ENCODE assay signal across 9 cellular contexts in the genomic region with DNA sequence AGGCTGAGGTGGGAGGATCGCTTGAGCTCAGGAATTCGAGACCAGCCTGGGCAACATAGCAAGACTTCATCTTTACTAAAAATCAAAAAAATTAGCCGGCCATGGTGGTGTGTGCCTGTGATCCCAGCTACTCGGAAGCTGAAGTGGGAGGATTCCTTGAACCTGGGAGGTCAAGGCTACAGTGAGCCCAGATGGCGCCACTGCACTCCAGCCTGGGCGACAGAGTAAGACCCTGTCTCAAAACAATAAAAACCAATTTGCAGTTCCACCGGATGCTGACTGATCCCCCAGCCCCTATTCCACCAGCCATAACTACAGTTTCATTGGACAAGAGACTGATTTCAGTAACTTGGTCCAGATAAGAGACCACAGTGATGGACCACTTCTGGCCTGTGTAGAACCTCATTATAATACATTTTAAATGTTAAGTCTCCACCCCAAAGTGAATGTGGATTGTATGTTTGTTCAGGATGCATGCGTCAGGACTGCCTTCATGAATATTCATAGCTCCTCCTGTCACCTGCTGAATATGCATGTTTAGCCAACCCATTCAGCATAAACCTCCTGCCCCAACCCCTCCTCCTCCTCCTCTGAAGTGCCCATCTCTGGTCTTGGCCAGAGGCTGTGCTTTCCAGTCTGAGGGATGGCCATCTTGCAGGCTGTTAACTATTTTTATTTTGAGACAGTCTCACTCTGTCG. TPM values are rescaled to one million over a fixed set of nuclear protein-coding genes. Genes with fewer than 3 reads are reported as not detected.
DNase-seq lines count a peak whose midpoint lies in the region; ATAC-seq, FAIRE-seq and TF ChIP-seq lines count a peak whose summit lies in the region.
"Had no signal": no experiment of that assay in that cellular context is flagged by ENCODE, and none has a peak within 500 bp of the region (broad histone marks: within the 10 kb centered on the region; RNA-seq: fewer than 3 reads in every experiment).

No MANE protein-coding gene starts in this region.

- peaks cover 25 to 76% of the 10 kb centered on the region in 2 experiments; a peak in 4 of 5 replicates for H3K4me1 ChIP-seq in K562 (replicated peaks in 1 of 2; ENCODE audit: control insufficient read depth in 2 of 2, insufficient read depth in 2 of 2, low read length in 2 of 2)

- H3K4me3 Mint-ChIP-seq in activated CD8-positive, alpha-beta memory T cell treated with anti-CD3 and anti-CD28 coated beads, Interleukin-2, amount 10 ng/mL, durations not matched to agents 7 days and 5 days, result peak overlapping the region; percentile 100
- peak overlapping the region; percentile 93 to 98 for H3K4me3 Mint-ChIP-seq in stimulated activated naive B cell treated with anti-CD40 and anti-IgM and Interleukin-4, amounts not matched to agents 10 μg/mL and 1 μg/mL and 100 μg/mL, for 72 hours

- peak overlapping the region; percentile 99 for H3K27ac Mint-ChIP-seq in activated CD8-positive, alpha-beta memory T cell treated with anti-CD3 and anti-CD28 coated beads, Interleukin-2, amount 10 ng/mL, durations not matched to agents 7 days and 5 days
- peak overlapping the region; percentile 92 for H3K27ac Mint-ChIP-seq in stimulated activated naive B cell treated with anti-CD40 and anti-IgM and Interleukin-4, amounts not matched to agents 10 μg/mL and 1 μg/mL and 100 μg/mL, for 72 hours

- no peak; a peak in 1 of 4 replicates for TF ChIP-seq RAD21 in K562 (CRISPR knock-in tag; conservative IDR thresholded peaks at IDR 0.05 in 1 of 2, IDR thresholded peaks at IDR 0.05 in 1 of 2)

- peaks cover 58% of the 10 kb centered on the region; the same call in 2 of the 3 replicates for H3K36me3 ChIP-seq in K562 (ENCODE audit: control insufficient read depth, insufficient read depth, low read length)

- H3K9ac ChIP-seq in K562 (ENCODE audit: insufficient read depth in 1 of 2, low read depth in 2 of 2, low read length in 2 of 2), result peak overlapping the region; percentile 95 to 100; a peak in 3 of 4 replicates

- H3K27ac ChIP-seq in K562 (ENCODE audit: extremely low read depth, low read depth, low read length), result peak overlapping the region; percentile 100

- no peak for TF ChIP-seq EP300 in K562 (IDR thresholded peaks at IDR 0.05; ENCODE audit: low read length)

- H4K20me1 ChIP-seq in K562 (replicated peaks; ENCODE audit: control insufficient read depth, insufficient read depth, low read length), result peaks cover 16% of the 10 kb centered on the region; the same call in 1 of the 2 replicates

- no peak for TF ChIP-seq CTCF in K562 (IDR thresholded peaks at IDR 0.05 in 2 of 3, conservative IDR thresholded peaks at IDR 0.05 in 1 of 3; ENCODE audit: insufficient read depth in 2 of 3, low read depth in 1 of 3, low read length in 3 of 3)

- H3K9me3 ChIP-seq in K562 (replicated peaks; ENCODE audit: control insufficient read depth, insufficient read depth, low read depth, low read length), result no peaks in the 10 kb centered on the region
- H3K9me3 ChIP-seq: mucosa of descending colon had no signal

- no peak for DNase-seq in activated CD8-positive, alpha-beta memory T cell treated with anti-CD3 and anti-CD28 coated beads, Interleukin-2, amount 10 ng/mL, durations not matched to agents 7 days and 5 days
- DNase-seq in activated CD8-positive, alpha-beta memory T cell treated with anti-CD3 and anti-CD28 coated beads, Interleukin-2, amount 50 U/mL, for 48 hours, result no peak
- DNase-seq in NCI-H69 (lab: John Stamatoyannopoulos, UW) (peak; percentile 16), K562 (ENCODE audit: extremely low read depth in 1 of 4, low spot score in 3 of 4) (peak in 1 of 4 experiments; percentile 65), midbrain (lab: John Stamatoyannopoulos, UW) (no peak), NK-92 (lab: John Stamatoyannopoulos, UW; ENCODE audit: unreplicated experiment) (no peak), D341Med (ENCODE audit: low spot score) (no peak)
- DNase-seq in stimulated activated naive B cell treated with anti-CD40 and anti-IgM and Interleukin-4, amounts not matched to agents 10 μg/mL and 1 μg/mL and 100 μg/mL, for 72 hours, result no peak
- DNase-seq: mucosa of descending colon had no signal

- FAIRE-seq in K562 (lab: Jason Lieb, UNC), result peak; percentile 88

- H3K4me1 Mint-ChIP-seq in activated CD8-positive, alpha-beta memory T cell treated with anti-CD3 and anti-CD28 coated beads, Interleukin-2, amount 10 ng/mL, durations not matched to agents 7 days and 5 days, result peaks cover 55% of the 10 kb centered on the region
- H3K4me1 Mint-ChIP-seq in stimulated activated naive B cell treated with anti-CD40 and anti-IgM and Interleukin-4, amounts not matched to agents 10 μg/mL and 1 μg/mL and 100 μg/mL, for 72 hours, result peaks cover 43 to 80% of the 10 kb centered on the region in 2 donors

- peaks cover 44% of the 10 kb centered on the region for H3K36me3 Mint-ChIP-seq in activated CD8-positive, alpha-beta memory T cell treated with anti-CD3 and anti-CD28 coated beads, Interleukin-2, amount 10 ng/mL, durations not matched to agents 7 days and 5 days
- peaks cover 28 to 52% of the 10 kb centered on the region in 2 donors for H3K36me3 Mint-ChIP-seq in stimulated activated naive B cell treated with anti-CD40 and anti-IgM and Interleukin-4, amounts not matched to agents 10 μg/mL and 1 μg/mL and 100 μg/mL, for 72 hours

- no peaks in the 10 kb centered on the region for H3K27me3 ChIP-seq in K562 (ENCODE audit: control insufficient read depth in 2 of 2, insufficient read depth in 2 of 2, low read length in 2 of 2)

- peaks cover 92% of the 10 kb centered on the region for H3K79me2 ChIP-seq in K562 (ENCODE audit: control insufficient read depth, insufficient read depth, low read length)

- H3K9me1 ChIP-seq in K562 (ENCODE audit: control insufficient read depth, insufficient read depth, low read length), result no peaks in the 10 kb centered on the region

- H3K27me3 Mint-ChIP-seq in activated CD8-positive, alpha-beta memory T cell treated with anti-CD3 and anti-CD28 coated beads, Interleukin-2, amount 10 ng/mL, durations not matched to agents 7 days and 5 days, result no peaks in the 10 kb centered on the region
- H3K27me3 Mint-ChIP-seq in stimulated activated naive B cell treated with anti-CD40 and anti-IgM and Interleukin-4, amounts not matched to agents 10 μg/mL and 1 μg/mL and 100 μg/mL, for 72 hours, result no peaks in the 10 kb centered on the region

- POLR2A ChIA-PET in K562 (lab: Yijun Ruan, JAX), result interaction anchor here (0.6 to 2.1 kb wide), 3 partner anchors 14 to 74 kb away, joined by 3 to 7 read pairs (median 4); no protein-coding TSS in a partner anchor

- 15% methylated on average over 9 of the region's 9 CpGs for WGBS in K562 (ENCODE audit: insufficient coverage, low coverage, missing lambda C conversion rate)

- no peak for ATAC-seq in activated CD8-positive, alpha-beta memory T cell treated with anti-CD3 and anti-CD28 coated beads, Interleukin-2, amount 10 ng/mL, durations not matched to agents 7 days and 5 days
- peak; percentile 15 for ATAC-seq in K562
- ATAC-seq in stimulated activated naive B cell treated with anti-CD40 and anti-IgM and Interleukin-4, amounts not matched to agents 10 μg/mL and 1 μg/mL and 100 μg/mL, for 72 hours (replicated peaks), result no peak
- ATAC-seq: mucosa of descending colon had no signal

- intact Hi-C loops in K562 (cut with micrococcal nuclease), result no loop called here

- in situ Hi-C loops in K562 (cut with MboI), result no loop called here

- H2AFZ ChIP-seq in K562 (ENCODE audit: low read depth, low read length), result no peak overlapping the region

- BruUV-seq in K562 (replicated peaks; lab: Mats Ljungman, UMichigan), result no TSS peak

- CTCF ChIA-PET in activated CD8-positive, alpha-beta memory T cell treated with anti-CD3 and anti-CD28 coated beads, Interleukin-2, amount 10 ng/mL, durations not matched to agents 7 days and 5 days (lab: Charles Lee), result interaction anchor here (0.9 to 12.3 kb wide), 4 partner anchors 12 to 32 kb away, joined by 3 to 144 read pairs (median 4); no protein-coding TSS in a partner anchor
- CTCF ChIA-PET in K562 (lab: Yijun Ruan, JAX; ENCODE audit: low intra/inter-chr PET ratio), result no interaction called here

- peak; percentile 19; the same call in 1 of the 2 replicates for TF ChIP-seq POLR2A in K562 (conservative IDR thresholded peaks at IDR 0.05)

- no peaks in the 10 kb centered on the region for H3K9me3 Mint-ChIP-seq in activated CD8-positive, alpha-beta memory T cell treated with anti-CD3 and anti-CD28 coated beads, Interleukin-2, amount 10 ng/mL, durations not matched to agents 7 days and 5 days (ENCODE audit: low read depth)
- H3K9me3 Mint-ChIP-seq in stimulated activated naive B cell treated with anti-CD40 and anti-IgM and Interleukin-4, amounts not matched to agents 10 μg/mL and 1 μg/mL and 100 μg/mL, for 72 hours, result no peaks in the 10 kb centered on the region

- H3K4me2 ChIP-seq in K562 (ENCODE audit: insufficient read depth, low read length), result peak overlapping the region; percentile 98

- H3K4me3 ChIP-seq in K562, result peak overlapping the region; percentile 86
- H3K4me3 ChIP-seq: mucosa of descending colon had no signal

RNA-seq across cellular contexts. Expression of gene SLBP, which starts 2.3 kb away (rescaled TPM):
- total RNA-seq in activated CD8-positive, alpha-beta memory T cell treated with anti-CD3 and anti-CD28 coated beads, Interleukin-2, amount 10 ng/mL, durations not matched to agents 7 days and 5 days, result 100 to 1,000 TPM; 133 to 137 TPM
- total RNA-seq in K562 (2011; cell fraction: chromatin; rRNA removed; ENCODE audit: low replicate concordance), result 30.7 and 52.5 TPM in 2 replicates
- total RNA-seq in K562 (2011; cell fraction: nucleolus; rRNA removed), result 27.1 and 28.9 TPM in 2 replicates
- 42.8 and 65.1 TPM in 2 replicates for total RNA-seq in K562 (2011; cell fraction: nucleoplasm; rRNA removed)
- total RNA-seq in K562 (2014; rRNA removed) (185 and 221 TPM in 2 replicates), K562 (2014; rRNA removed; fragmentation: Illumina TruSeq; extraction: Trizol) (161 and 175 TPM in 2 replicates), K562 (2015; rRNA removed; fragmentation: Illumina TruSeq; extraction: Trizol) (148 and 164 TPM in 2 replicates), K562 (2021) (123 and 128 TPM in 2 replicates)
- polyA plus RNA-seq in K562 (2011; rRNA removed) (121 and 191 TPM in 2 replicates), K562 (2014; fragmentation: Illumina TruSeq; extraction: Trizol) (171 and 214 TPM in 2 replicates), K562 (2014; fragmentation: Nextera tagmentation; extraction: Ambion mirVana) (10 to 100 TPM; 49.4 to 81.8 TPM), K562 (2014; rRNA removed) (157 and 162 TPM in 2 replicates)
- polyA plus RNA-seq in K562 (2011; cell fraction: cytosol; rRNA removed), result 86.2 and 92.0 TPM in 2 replicates
- 39.9 and 51.3 TPM in 2 replicates for polyA plus RNA-seq in K562 (2011; cell fraction: nucleus; rRNA removed)
- polyA plus RNA-seq in K562 (2012), result 91.7 and 104 TPM in 2 replicates
- polyA minus RNA-seq in K562 (2011; rRNA and poly(A)+ RNA removed), result 103 and 121 TPM in 2 replicates
- polyA minus RNA-seq in K562 (2011; cell fraction: cytosol; rRNA and poly(A)+ RNA removed), result 51.2 and 63.8 TPM in 2 replicates
- polyA minus RNA-seq in K562 (2011; cell fraction: nucleus; rRNA and poly(A)+ RNA removed), result 14.9 and 23.8 TPM in 2 replicates

RNA-seq across cellular contexts. Expression of gene TMEM129, which starts 6.7 kb away (rescaled TPM):
- 10 to 100 TPM; 22.5 to 24.7 TPM for total RNA-seq in activated CD8-positive, alpha-beta memory T cell treated with anti-CD3 and anti-CD28 coated beads, Interleukin-2, amount 10 ng/mL, durations not matched to agents 7 days and 5 days
- 25.4 and 79.9 TPM in 2 replicates for total RNA-seq in K562 (2011; cell fraction: chromatin; rRNA removed; ENCODE audit: low replicate concordance)
- 85.2 and 91.1 TPM in 2 replicates for total RNA-seq in K562 (2011; cell fraction: nucleolus; rRNA removed)
- total RNA-seq in K562 (2011; cell fraction: nucleoplasm; rRNA removed), result 51.7 and 55.1 TPM in 2 replicates
- total RNA-seq in K562 (2014; rRNA removed) (34.3 and 44.0 TPM in 2 replicates), K562 (2014; rRNA removed; fragmentation: Illumina TruSeq; extraction: Trizol) (5.8 and 7.8 TPM in 2 replicates), K562 (2015; rRNA removed; fragmentation: Illumina TruSeq; extraction: Trizol) (18.4 and 20.4 TPM in 2 replicates), K562 (2021) (40.0 and 40.3 TPM in 2 replicates)
- polyA plus RNA-seq in K562 (2011; rRNA removed) (17.9 and 28.9 TPM in 2 replicates), K562 (2014; fragmentation: Illumina TruSeq; extraction: Trizol) (18.8 and 24.3 TPM in 2 replicates), K562 (2014; fragmentation: Nextera tagmentation; extraction: Ambion mirVana) (under 1 TPM; 0.34 to 0.53 TPM), K562 (2014; rRNA removed) (42.9 and 47.2 TPM in 2 replicates)
- polyA plus RNA-seq in K562 (2011; cell fraction: cytosol; rRNA removed), result 37.3 and 93.7 TPM in 2 replicates
- 100 and 135 TPM in 2 replicates for polyA plus RNA-seq in K562 (2011; cell fraction: nucleus; rRNA removed)
- 23.2 and 37.4 TPM in 2 replicates for polyA plus RNA-seq in K562 (2012)
- 5.4 and 10.2 TPM in 2 replicates for polyA minus RNA-seq in K562 (2011; rRNA and poly(A)+ RNA removed)
- polyA minus RNA-seq in K562 (2011; cell fraction: cytosol; rRNA and poly(A)+ RNA removed), result 23.7 and 31.6 TPM in 2 replicates
- polyA minus RNA-seq in K562 (2011; cell fraction: nucleus; rRNA and poly(A)+ RNA removed), result 19.1 and 20.1 TPM in 2 replicates

RNA-seq across cellular contexts. Expression of gene TACC3, which starts 6.9 kb away (rescaled TPM):
- total RNA-seq in activated CD8-positive, alpha-beta memory T cell treated with anti-CD3 and anti-CD28 coated beads, Interleukin-2, amount 10 ng/mL, durations not matched to agents 7 days and 5 days, result 100 to 1,000 TPM; 246 to 315 TPM
- 114 and 225 TPM in 2 replicates for total RNA-seq in K562 (2011; cell fraction: chromatin; rRNA removed; ENCODE audit: low replicate concordance)
- total RNA-seq in K562 (2011; cell fraction: nucleolus; rRNA removed), result 114 and 126 TPM in 2 replicates
- total RNA-seq in K562 (2011; cell fraction: nucleoplasm; rRNA removed), result 94.5 and 103 TPM in 2 replicates
- total RNA-seq in K562 (2014; rRNA removed), result 66.3 and 80.2 TPM in 2 replicates
- 47.1 and 49.7 TPM in 2 replicates for total RNA-seq in K562 (2014; rRNA removed; fragmentation: Illumina TruSeq; extraction: Trizol)
- 52.1 and 55.6 TPM in 2 replicates for total RNA-seq in K562 (2015; rRNA removed; fragmentation: Illumina TruSeq; extraction: Trizol)
- total RNA-seq in K562 (2021), result 112 and 122 TPM in 2 replicates
- polyA plus RNA-seq in K562 (2011; rRNA removed), result 50.3 and 50.8 TPM in 2 replicates
- polyA plus RNA-seq in K562 (2011; cell fraction: cytosol; rRNA removed), result 45.2 and 61.0 TPM in 2 replicates
- 150 and 212 TPM in 2 replicates for polyA plus RNA-seq in K562 (2011; cell fraction: nucleus; rRNA removed)
- polyA plus RNA-seq in K562 (2012), result 93.9 and 100.0 TPM in 2 replicates
- 95.2 and 122 TPM in 2 replicates for polyA plus RNA-seq in K562 (2014; fragmentation: Illumina TruSeq; extraction: Trizol)
- 1 to 10 TPM; 1.9 to 2.8 TPM for polyA plus RNA-seq in K562 (2014; fragmentation: Nextera tagmentation; extraction: Ambion mirVana)
- 90.1 and 102 TPM in 2 replicates for polyA plus RNA-seq in K562 (2014; rRNA removed)
- polyA minus RNA-seq in K562 (2011; rRNA and poly(A)+ RNA removed), result 16.5 and 18.3 TPM in 2 replicates
- 37.4 and 55.6 TPM in 2 replicates for polyA minus RNA-seq in K562 (2011; cell fraction: cytosol; rRNA and poly(A)+ RNA removed)
- 40.5 and 49.1 TPM in 2 replicates for polyA minus RNA-seq in K562 (2011; cell fraction: nucleus; rRNA and poly(A)+ RNA removed)

RNA-seq across cellular contexts. Expression of gene FAM53A, which starts 30.3 kb away (rescaled TPM):
- total RNA-seq in activated CD8-positive, alpha-beta memory T cell treated with anti-CD3 and anti-CD28 coated beads, Interleukin-2, amount 10 ng/mL, durations not matched to agents 7 days and 5 days, result 1 to 10 TPM in 1 of 2 experiments, under 1 TPM in 1; 0.23 to 1.6 TPM
- 3.4 and 8.9 TPM in 2 replicates for total RNA-seq in K562 (2011; cell fraction: chromatin; rRNA removed; ENCODE audit: low replicate concordance)
- total RNA-seq in K562 (2011; cell fraction: nucleolus; rRNA removed), result 2.8 and 3.7 TPM in 2 replicates
- total RNA-seq in K562 (2011; cell fraction: nucleoplasm; rRNA removed), result 2.1 and 2.4 TPM in 2 replicates
- 1.8 and 2.6 TPM in 2 replicates for total RNA-seq in K562 (2014; rRNA removed)
- 0.76 TPM in 1 of 2 replicates, not detected in the other for total RNA-seq in K562 (2014; rRNA removed; fragmentation: Illumina TruSeq; extraction: Trizol)
- total RNA-seq in K562 (2015; rRNA removed; fragmentation: Illumina TruSeq; extraction: Trizol), result 1.1 TPM in 2 replicates
- 1.6 and 2.0 TPM in 2 replicates for total RNA-seq in K562 (2021)
- 0.53 and 1.3 TPM in 2 replicates for polyA plus RNA-seq in K562 (2011; rRNA removed)
- polyA plus RNA-seq in K562 (2011; cell fraction: cytosol; rRNA removed), result 1.7 and 2.5 TPM in 2 replicates
- polyA plus RNA-seq in K562 (2011; cell fraction: nucleus; rRNA removed), result 1.9 and 2.9 TPM in 2 replicates
- 1.4 and 2.1 TPM in 2 replicates for polyA plus RNA-seq in K562 (2012)
- polyA plus RNA-seq in K562 (2014; fragmentation: Illumina TruSeq; extraction: Trizol), result 0.62 and 1.4 TPM in 2 replicates
- polyA plus RNA-seq in K562 (2014; fragmentation: Nextera tagmentation; extraction: Ambion mirVana), result not detected
- 1.4 and 2.7 TPM in 2 replicates for polyA plus RNA-seq in K562 (2014; rRNA removed)
- 0.45 and 1.1 TPM in 2 replicates for polyA minus RNA-seq in K562 (2011; rRNA and poly(A)+ RNA removed)
- 2.6 and 3.8 TPM in 2 replicates for polyA minus RNA-seq in K562 (2011; cell fraction: cytosol; rRNA and poly(A)+ RNA removed)
- 1.00 and 1.8 TPM in 2 replicates for polyA minus RNA-seq in K562 (2011; cell fraction: nucleus; rRNA and poly(A)+ RNA removed)
